ENCODE assay signal across 8 cellular contexts in genomic region chr1:114345930-114346479, GRCh38.
A peak's percentile ranks its signal among the peaks of the same experiment; 100 is the strongest.
DNase-seq lines count a peak whose midpoint lies in the region; ATAC-seq lines count a peak whose summit lies in the region.

No MANE protein-coding gene starts in this region.

- H3K27me3 ChIP-seq in SJCRH30 = no peaks in the 10 kb centered on the region
- H3K27me3 ChIP-seq in naive thymus-derived CD4-positive, alpha-beta T cell (ENCODE audit: control insufficient read depth in 2 of 2, insufficient read depth in 2 of 2, low read length in 2 of 2) = no peaks in the 10 kb centered on the region

- POLR2A ChIA-PET in naive thymus-derived CD4-positive, alpha-beta T cell (lab: Charles Lee) = interaction anchor here (0.5 to 1.0 kb wide), 2 partner anchors 155 to 274 kb away, joined by 3 to 4 read pairs; no protein-coding TSS in a partner anchor

- H3K27me3 Mint-ChIP-seq in naive thymus-derived CD4-positive, alpha-beta T cell = no peaks in the 10 kb centered on the region

- H3K36me3 ChIP-seq in SJCRH30 = no peaks in the 10 kb centered on the region
- no peaks in the 10 kb centered on the region for H3K36me3 ChIP-seq in naive thymus-derived CD4-positive, alpha-beta T cell (ENCODE audit: control insufficient read depth in 2 of 3, insufficient read depth in 3 of 3, low read length in 3 of 3)

- peak overlapping the region; percentile 43 for H3K4me3 ChIP-seq in SJCRH30
- H3K4me3 ChIP-seq in naive thymus-derived CD4-positive, alpha-beta T cell (ENCODE audit: low read length) = peak overlapping the region; percentile 65

- ATAC-seq in Right ventricle myocardium inferior (peak; percentile 55), HG03045 (IDR thresholded peaks at IDR 0.05; ENCODE audit: unreplicated experiment) (peak; percentile 29)
- ATAC-seq in naive thymus-derived CD4-positive, alpha-beta T cell = peak; percentile 10

- CTCF ChIA-PET in naive thymus-derived CD4-positive, alpha-beta T cell (lab: Charles Lee) = interaction anchor here (0.8 to 3.3 kb wide), 9 partner anchors 12 to 82 kb away, joined by 4 to 18 read pairs (median 6); no protein-coding TSS in a partner anchor

- H3K27ac ChIP-seq in SJCRH30 = peak overlapping the region; percentile 44
- H3K27ac ChIP-seq in naive thymus-derived CD4-positive, alpha-beta T cell (ENCODE audit: low read depth, low read length) = peak overlapping the region; percentile 53

- intact Hi-C loops in Right ventricle myocardium inferior (cut with DNase I) = loop anchor here (1.0 to 5.0 kb wide), 5 partner anchors 81 to 434 kb away; partner anchors contain the start of genes DENND2C, SIKE1 and TRIM33
- intact Hi-C loops in cardiac septum (cut with DNase I) = loop anchor here (2.0 to 10.0 kb wide), 5 partner anchors 81 to 329 kb away; partner anchors contain the start of genes BCAS2, DENND2C and TRIM33
- intact Hi-C loops in naive thymus-derived CD4-positive, alpha-beta T cell (cut with micrococcal nuclease) = loop anchor here (1.0 to 10.0 kb wide), 24 partner anchors 53 to 1727 kb away; partner anchors contain the start of genes BCAS2 (in 2 of the 2), CSDE1 (in 2 of the 2), DENND2C (in 2 of the 2) and MAGI3 (in 2 of the 2)

- DNase-seq in Right ventricle myocardium inferior (ENCODE audit: missing footprints) (no peak), cardiac septum (ENCODE audit: low spot score) (no peak), SJCRH30 (peak in 1 of 2 experiments; percentile 49), epidermal melanocyte (ENCODE audit: insufficient read length, low spot score) (peak; percentile 26)
- DNase-seq in naive thymus-derived CD4-positive, alpha-beta T cell = peak in 3 of 9 donors; percentile 6 to 31 (median 11)
- no peak for DNase-seq in NK-92 treated with Interleukin-12 subunit alpha and Interleukin-12 subunit beta, amount 100 ng/mL, for 24 hours (lab: John Stamatoyannopoulos, UW)
- no peak for DNase-seq in stimulated activated CD4-positive, alpha-beta T cell treated with anti-CD3 and anti-CD28 coated beads, Interleukin-4, amount 100 ng/mL, for 1 hour

- H3K36me3 Mint-ChIP-seq in naive thymus-derived CD4-positive, alpha-beta T cell = peaks cover 0 to 5% (median 0%) of the 10 kb centered on the region in 5 donors

- peak overlapping the region; percentile 89 to 98 (median 92) for H3K4me3 Mint-ChIP-seq in naive thymus-derived CD4-positive, alpha-beta T cell

- H3K4me1 ChIP-seq in SJCRH30 = peaks cover 31% of the 10 kb centered on the region
- peaks cover 35 to 43% of the 10 kb centered on the region in 2 donors for H3K4me1 ChIP-seq in naive thymus-derived CD4-positive, alpha-beta T cell (ENCODE audit: control insufficient read depth in 2 of 2, insufficient read depth in 2 of 2, low read length in 2 of 2)

- peaks cover 0 to 5% (median 0%) of the 10 kb centered on the region in 11 donors for H3K9me3 Mint-ChIP-seq in naive thymus-derived CD4-positive, alpha-beta T cell

- H3K27ac Mint-ChIP-seq in naive thymus-derived CD4-positive, alpha-beta T cell = peak overlapping the region; percentile 86 to 99 (median 91)

- no peaks in the 10 kb centered on the region for H3K9me3 ChIP-seq in SJCRH30 (replicated peaks)
- no peaks in the 10 kb centered on the region for H3K9me3 ChIP-seq in naive thymus-derived CD4-positive, alpha-beta T cell (ENCODE audit: control insufficient read depth in 2 of 3, low read length in 3 of 3)

- peaks cover 28 to 52% (median 39%) of the 10 kb centered on the region in 7 donors for H3K4me1 Mint-ChIP-seq in naive thymus-derived CD4-positive, alpha-beta T cell
